ENCODE assay signal across 29 cellular contexts in the genomic region with DNA sequence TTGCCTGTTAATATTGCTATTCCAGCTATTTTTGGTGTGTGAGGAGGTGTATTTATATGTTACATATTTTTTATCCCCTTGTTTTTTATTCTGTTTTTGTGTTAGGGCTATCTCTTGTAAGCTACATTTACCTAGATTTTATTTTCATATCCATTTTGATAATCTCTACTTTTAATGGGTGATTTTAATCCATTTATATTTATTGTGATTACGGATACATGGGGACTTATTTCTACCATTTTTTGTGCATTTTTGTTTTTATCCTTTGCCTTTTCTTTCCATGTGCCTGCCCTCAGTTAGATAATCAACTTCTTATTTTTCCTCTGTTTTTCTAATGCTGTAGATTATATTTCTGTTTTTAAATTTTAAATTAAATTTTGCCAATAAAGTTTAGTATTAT.
"Had no signal": no experiment of that assay in that cellular context is flagged by ENCODE, and none has a peak within 500 bp of the region (broad histone marks: within the 10 kb centered on the region; RNA-seq: fewer than 3 reads in every experiment).

No MANE protein-coding gene starts in this region.

- H3K27ac Mint-ChIP-seq: dendritic cell treated with granulocyte-macrophage colony-stimulating factor and Interleukin-4, amounts not matched to agents 40 ng/mL and 50 ng/mL, for 4 days; effector memory CD8-positive, alpha-beta T cell; endodermal cell had no signal

- H3K27me3 ChIP-seq: colonic mucosa, dorsolateral prefrontal cortex, esophagus muscularis mucosa, esophagus squamous epithelium, foreskin keratinocyte, gastrocnemius medialis, gastroesophageal sphincter, heart left ventricle, heart right ventricle, hepatocyte had no signal

- H3K9me3 Mint-ChIP-seq: dendritic cell treated with granulocyte-macrophage colony-stimulating factor and Interleukin-4, amounts not matched to agents 40 ng/mL and 50 ng/mL, for 4 days; effector memory CD8-positive, alpha-beta T cell had no signal

- H3K4me1 ChIP-seq: colonic mucosa, foreskin keratinocyte had no signal

- H3K36me3 ChIP-seq: colonic mucosa had no signal

- FAIRE-seq: endometrium, endothelial cell of umbilical vein, frontal cortex had no signal

- DNase-seq: colonic mucosa; cortex of kidney; dermis blood vessel endothelial cell; dorsolateral prefrontal cortex; effector CD4-positive, alpha-beta T cell; effector CD8-positive, alpha-beta T cell; effector memory CD4-positive, alpha-beta T cell; effector memory CD8-positive, alpha-beta T cell; endodermal cell; erythroblast; esophagus squamous epithelium; foreskin fibroblast; foreskin keratinocyte; foreskin melanocyte; gastrocnemius medialis; glutamatergic neuron; head of caudate nucleus; heart left ventricle; heart right ventricle had no signal

- H3K4me3 Mint-ChIP-seq: dendritic cell treated with granulocyte-macrophage colony-stimulating factor and Interleukin-4, amounts not matched to agents 40 ng/mL and 50 ng/mL, for 4 days; effector memory CD8-positive, alpha-beta T cell; endodermal cell had no signal

- H3K4me2 ChIP-seq: hepatocyte had no signal

- H2AFZ ChIP-seq: hepatocyte had no signal

- H3K4me3 ChIP-seq: colonic mucosa, coronary artery, dorsolateral prefrontal cortex, esophagus muscularis mucosa, esophagus squamous epithelium, gastrocnemius medialis, gastroesophageal sphincter, heart left ventricle, heart right ventricle, hepatocyte had no signal

- H3K27ac ChIP-seq: colonic mucosa, coronary artery, dorsolateral prefrontal cortex, epithelial cell of prostate, esophagus muscularis mucosa, esophagus squamous epithelium, foreskin keratinocyte, gastrocnemius medialis, gastroesophageal sphincter, heart left ventricle, heart right ventricle, hepatocyte had no signal

- H3K9me3 ChIP-seq: colonic mucosa, esophagus squamous epithelium, gastrocnemius medialis, gastroesophageal sphincter had no signal

- H3K27me3 Mint-ChIP-seq: dendritic cell treated with granulocyte-macrophage colony-stimulating factor and Interleukin-4, amounts not matched to agents 40 ng/mL and 50 ng/mL, for 4 days; effector memory CD8-positive, alpha-beta T cell had no signal

- ATAC-seq: effector memory CD8-positive, alpha-beta T cell; esophagus mucosa; foreskin keratinocyte; gastrocnemius medialis; gastroesophageal sphincter; heart left ventricle; heart right ventricle had no signal
